Comparison of ENCODE assay signal across 17 cellular contexts in genomic region chr7:28473567-28474266, GRCh38.
DNase-seq lines count a peak whose midpoint lies in the region; ATAC-seq and TF ChIP-seq lines count a peak whose summit lies in the region.
"Had no signal": no experiment of that assay in that cellular context is flagged by ENCODE, and none has a peak within 500 bp of the region (broad histone marks: within the 10 kb centered on the region; RNA-seq: fewer than 3 reads in every experiment).

No MANE protein-coding gene starts in this region.

- no peaks in the 10 kb centered on the region for H3K36me3 ChIP-seq in GM23338 (ENCODE audit: insufficient read depth)
- no peaks in the 10 kb centered on the region for H3K36me3 ChIP-seq in gastroesophageal sphincter
- no peaks in the 10 kb centered on the region for H3K36me3 ChIP-seq in subcutaneous abdominal adipose tissue (ENCODE audit: control insufficient read depth in 5 of 5, insufficient read depth in 5 of 5, low read length in 5 of 5)
- H3K36me3 ChIP-seq in MM.1S (replicated peaks; ENCODE audit: insufficient read depth, low read length): no peaks in the 10 kb centered on the region

- H3K9ac ChIP-seq in subcutaneous abdominal adipose tissue (ENCODE audit: low read length in 5 of 5): no peak overlapping the region
- H3K9ac ChIP-seq in MM.1S (ENCODE audit: low read length): no peak overlapping the region
- H3K9ac ChIP-seq: KMS-11 had no signal

- H3K27ac Mint-ChIP-seq in GM23338 (no peak overlapping the region), mesothelial cell of epicardium (peak overlapping the region; percentile 7)
- H3K27ac Mint-ChIP-seq: immature natural killer cell; stimulated activated effector memory CD8-positive, alpha-beta T cell treated with anti-CD3 and anti-CD28 coated beads, Interleukin-12 subunit alpha, Interleukin-12 subunit beta, amount 100 ng/mL, for 72 hours; T-helper 2 cell treated with Interferon-gamma antibody and Interleukin-4, amounts not matched to agents 5 μg/mL and 100 μg/mL, for 36 hours had no signal

- H3K4me1 ChIP-seq in GM23338 (ENCODE audit: insufficient read depth) (no peaks in the 10 kb centered on the region; the same call in 1 of the 2 replicates), gastroesophageal sphincter (peaks cover 0 to 4% (median 0%) of the 10 kb centered on the region in 3 donors), subcutaneous abdominal adipose tissue (ENCODE audit: control insufficient read depth in 5 of 5, insufficient read depth in 5 of 5, low read length in 5 of 5) (peaks cover 0 to 12% (median 3%) of the 10 kb centered on the region in 5 donors), MM.1S (ENCODE audit: low read length) (no peaks in the 10 kb centered on the region)

- H3K27ac ChIP-seq in GM23338 (ENCODE audit: low read depth) (no peak overlapping the region), gastroesophageal sphincter (peak overlapping the region in 3 of 4 donors; percentile 17 to 63 (median 44)), subcutaneous abdominal adipose tissue (ENCODE audit: low read depth, low read length) (peak overlapping the region; percentile 9), MM.1S (ENCODE audit: low read length) (no peak overlapping the region)
- H3K27ac ChIP-seq: KMS-11 had no signal

- no peaks in the 10 kb centered on the region for H3K79me2 ChIP-seq in GM23338 (replicated peaks; ENCODE audit: insufficient read depth)
- no peaks in the 10 kb centered on the region for H3K79me2 ChIP-seq in MM.1S (ENCODE audit: low read length)

- DNase-seq in GM23338 (ENCODE audit: low spot score) (no peak), mesothelial cell of epicardium (ENCODE audit: low spot score in 2 of 2, unreplicated experiment in 2 of 2) (no peak), DMS114 treated with DMSO at 0.1 percent for 48 hours (lab: John Stamatoyannopoulos, UW; ENCODE audit: unreplicated experiment) (no peak), MM.1S (no peak), SW 1271 (lab: John Stamatoyannopoulos, UW) (no peak), NCI-H2081 treated with DMSO at 0.1 percent for 48 hours (lab: John Stamatoyannopoulos, UW) (no peak)
- DNase-seq: activated CD4-positive, CD25-positive, alpha-beta regulatory T cell; COR-L47; immature natural killer cell; NCI-H226; occipital lobe; SHP77 had no signal

- TF ChIP-seq CTCF in GM23338 (conservative IDR thresholded peaks at IDR 0.05; ENCODE audit: low read depth in 2 of 2) (no peak), gastroesophageal sphincter (IDR thresholded peaks at IDR 0.05) (no peak), mesothelial cell of epicardium (IDR thresholded peaks at IDR 0.05; ENCODE audit: unreplicated experiment) (no peak), MM.1S (IDR thresholded peaks at IDR 0.05; ENCODE audit: low read length) (no peak)

- H3K36me3 Mint-ChIP-seq in GM23338 (ENCODE audit: low read depth) (no peaks in the 10 kb centered on the region), mesothelial cell of epicardium (no peaks in the 10 kb centered on the region)
- H3K36me3 Mint-ChIP-seq: immature natural killer cell; stimulated activated effector memory CD8-positive, alpha-beta T cell treated with anti-CD3 and anti-CD28 coated beads, Interleukin-12 subunit alpha, Interleukin-12 subunit beta, amount 100 ng/mL, for 72 hours had no signal

- no peak for TF ChIP-seq POLR2A in gastroesophageal sphincter (IDR thresholded peaks at IDR 0.05)

- H3K4me2 ChIP-seq in GM23338 (no peak overlapping the region), MM.1S (ENCODE audit: low read depth, low read length) (no peak overlapping the region)
- H3K4me2 ChIP-seq: KMS-11 had no signal

- H3F3A ChIP-seq in GM23338 (replicated peaks; ENCODE audit: low read depth) (no peaks in the 10 kb centered on the region), MM.1S (ENCODE audit: insufficient read depth, low read length) (no peaks in the 10 kb centered on the region)

- WGBS in gastroesophageal sphincter (ENCODE audit: low coverage in 1 of 2), 2 donors: 46 to 50% methylated on average over 4 to 5 of the region's 8 CpGs

- H4K20me1 ChIP-seq in GM23338 (replicated peaks; ENCODE audit: insufficient read depth) (no peaks in the 10 kb centered on the region), MM.1S (ENCODE audit: insufficient read depth, low read length) (no peaks in the 10 kb centered on the region)

- H3K4me1 Mint-ChIP-seq in GM23338: no peaks in the 10 kb centered on the region; the same call in 2 of the 3 replicates
- H3K4me1 Mint-ChIP-seq in mesothelial cell of epicardium: peaks cover 26% of the 10 kb centered on the region
- H3K4me1 Mint-ChIP-seq: immature natural killer cell; stimulated activated effector memory CD8-positive, alpha-beta T cell treated with anti-CD3 and anti-CD28 coated beads, Interleukin-12 subunit alpha, Interleukin-12 subunit beta, amount 100 ng/mL, for 72 hours had no signal

- H3K27me3 Mint-ChIP-seq in GM23338 (ENCODE audit: insufficient read depth, low read depth, poor library complexity) (peaks cover 3% of the 10 kb centered on the region), mesothelial cell of epicardium (ENCODE audit: low read depth) (no peaks in the 10 kb centered on the region)

- TF ChIP-seq EP300 in gastroesophageal sphincter (IDR thresholded peaks at IDR 0.05): no peak

- H3K4me3 Mint-ChIP-seq in GM23338 (no peak overlapping the region), mesothelial cell of epicardium (no peak overlapping the region)
- H3K4me3 Mint-ChIP-seq: immature natural killer cell; stimulated activated effector memory CD8-positive, alpha-beta T cell treated with anti-CD3 and anti-CD28 coated beads, Interleukin-12 subunit alpha, Interleukin-12 subunit beta, amount 100 ng/mL, for 72 hours; T-helper 2 cell treated with Interferon-gamma antibody and Interleukin-4, amounts not matched to agents 5 μg/mL and 100 μg/mL, for 36 hours had no signal

- H2AFZ ChIP-seq in GM23338 (peak overlapping the region; percentile 90), MM.1S (ENCODE audit: low read length) (no peak overlapping the region)

- no peaks in the 10 kb centered on the region for H3K9me3 ChIP-seq in gastroesophageal sphincter
- no peaks in the 10 kb centered on the region for H3K9me3 ChIP-seq in subcutaneous abdominal adipose tissue (ENCODE audit: control insufficient read depth in 5 of 5, low read length in 5 of 5)
- H3K9me3 ChIP-seq in MM.1S (replicated peaks; ENCODE audit: insufficient read depth, low read length): no peaks in the 10 kb centered on the region

- H3K4me3 ChIP-seq in GM23338: no peak overlapping the region
- no peak overlapping the region for H3K4me3 ChIP-seq in gastroesophageal sphincter
- no peak overlapping the region for H3K4me3 ChIP-seq in subcutaneous abdominal adipose tissue (ENCODE audit: low read depth in 1 of 5, low read length in 5 of 5)
- H3K4me3 ChIP-seq in MM.1S (ENCODE audit: low read length): no peak overlapping the region

- ATAC-seq in GM23338 (peak; percentile 65), gastroesophageal sphincter (peak; percentile 77)
- ATAC-seq: stimulated activated effector memory CD8-positive, alpha-beta T cell treated with anti-CD3 and anti-CD28 coated beads, Interleukin-12 subunit alpha, Interleukin-12 subunit beta, amount 100 ng/mL, for 72 hours had no signal

- H3K27me3 ChIP-seq in GM23338 (ENCODE audit: insufficient read depth): no peaks in the 10 kb centered on the region
- no peaks in the 10 kb centered on the region for H3K27me3 ChIP-seq in gastroesophageal sphincter
- H3K27me3 ChIP-seq in subcutaneous abdominal adipose tissue (ENCODE audit: control insufficient read depth in 5 of 5, insufficient read depth in 4 of 5, low read length in 5 of 5): peaks cover 0 to 4% (median 0%) of the 10 kb centered on the region in 5 donors
- H3K27me3 ChIP-seq in MM.1S (replicated peaks; ENCODE audit: insufficient read depth, low read length): no peaks in the 10 kb centered on the region

- H3K9me3 Mint-ChIP-seq in GM23338 (no peaks in the 10 kb centered on the region), mesothelial cell of epicardium (no peaks in the 10 kb centered on the region)
- H3K9me3 Mint-ChIP-seq: immature natural killer cell; T-helper 2 cell treated with Interferon-gamma antibody and Interleukin-4, amounts not matched to agents 5 μg/mL and 100 μg/mL, for 36 hours had no signal

- H3K9me2 ChIP-seq in GM23338 (ENCODE audit: insufficient read depth): no peaks in the 10 kb centered on the region
- H3K9me2 ChIP-seq in MM.1S (replicated peaks; ENCODE audit: insufficient read depth, low read length): no peaks in the 10 kb centered on the region

TF ChIP-seq in GM23338, 12 proteins besides CTCF, POLR2A, EP300 and RAD21 (continues in another document):
- TF ChIP-seq ETS1 (IDR thresholded peaks at IDR 0.05): no peak
- no peak for TF ChIP-seq REST (IDR thresholded peaks at IDR 0.05; ENCODE audit: unreplicated experiment)

Comparison
In these comparisons a context has a peak if more than half of its experiments do, and no peak if none do; other contexts are left out.
1. H3K27ac ChIP-seq: peak in gastroesophageal sphincter (3 of 4) and subcutaneous abdominal adipose tissue (single experiment); none in GM23338 (single experiment) and MM.1S (single experiment).